In the genomic region with DNA sequence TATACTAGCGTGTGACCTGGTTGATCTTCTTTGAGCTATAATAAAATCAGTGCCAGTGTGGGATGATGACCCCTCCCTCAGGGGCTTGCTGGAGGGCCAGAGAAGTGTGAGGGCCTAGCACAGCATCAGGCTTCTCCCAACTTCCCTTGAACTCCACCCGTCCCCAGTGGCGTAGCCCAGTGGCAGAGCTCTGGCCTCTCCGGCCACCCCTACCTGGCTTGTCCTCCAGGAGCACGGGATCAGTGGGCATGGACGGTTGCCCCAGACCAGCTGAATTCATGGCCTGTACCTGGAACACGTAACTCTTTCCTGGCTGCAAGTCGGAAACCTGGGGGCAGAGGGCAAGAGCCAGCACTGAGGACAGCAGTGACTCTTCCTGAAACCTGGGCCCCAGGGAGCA, we compare ENCODE assay signal across 20 cellular contexts. TPM values are rescaled to one million over a fixed set of nuclear protein-coding genes. Genes with fewer than 3 reads are reported as not detected.
DNase-seq lines count a peak whose midpoint lies in the region; ATAC-seq and TF ChIP-seq lines count a peak whose summit lies in the region.
"Had no signal": no experiment of that assay in that cellular context is flagged by ENCODE, and none has a peak within 500 bp of the region (broad histone marks: within the 10 kb centered on the region; RNA-seq: fewer than 3 reads in every experiment).

No MANE protein-coding gene starts in this region.

- H3K4me3 ChIP-seq in left ventricle myocardium inferior, result no peak overlapping the region
- H3K4me3 ChIP-seq in H7 (ENCODE audit: insufficient read depth, low read depth, low read length), result no peak overlapping the region
- H3K4me3 ChIP-seq in lower lobe of right lung, result no peak overlapping the region
- no peak overlapping the region for H3K4me3 ChIP-seq in osteoblast (ENCODE audit: insufficient read depth, low read length)
- H3K4me3 ChIP-seq: A549; BLaER1 treated with 17β-estradiol and CSF1 and Interleukin-3, amounts not matched to agents 10 nM and 100 nM had no signal

- intact Hi-C loops in left ventricle myocardium inferior (cut with micrococcal nuclease) (no loop called here), Right ventricle myocardium superior (cut with DNase I) (no loop called here), lower lobe of right lung (cut with DNase I) (no loop called here)

- ATAC-seq in Right ventricle myocardium superior (ENCODE audit: poor library complexity), result no peak
- ATAC-seq in lower lobe of right lung, result no peak
- ATAC-seq in HG03520 (IDR thresholded peaks at IDR 0.05; ENCODE audit: unreplicated experiment), result no peak
- ATAC-seq in GM21515 (IDR thresholded peaks at IDR 0.05; ENCODE audit: unreplicated experiment), result no peak
- ATAC-seq: A549; CD8-positive, alpha-beta T cell had no signal

- H3K36me3 ChIP-seq in left ventricle myocardium inferior, result peaks cover 51% of the 10 kb centered on the region
- no peaks in the 10 kb centered on the region for H3K36me3 ChIP-seq in H7 (replicated peaks; ENCODE audit: control insufficient read depth, insufficient read depth, low read length)
- no peaks in the 10 kb centered on the region for H3K36me3 ChIP-seq in lower lobe of right lung
- no peaks in the 10 kb centered on the region for H3K36me3 ChIP-seq in osteoblast (ENCODE audit: insufficient read depth, low read length)
- H3K36me3 ChIP-seq: BLaER1 treated with 17β-estradiol and CSF1 and Interleukin-3, amounts not matched to agents 10 nM and 100 nM had no signal

- TF ChIP-seq CTCF in left ventricle myocardium inferior (IDR thresholded peaks at IDR 0.05; ENCODE audit: borderline replicate concordance), result no peak
- no peak for TF ChIP-seq CTCF in lower lobe of right lung (IDR thresholded peaks at IDR 0.05)
- no peak for TF ChIP-seq CTCF in osteoblast (IDR thresholded peaks at IDR 0.05; ENCODE audit: extremely low read depth, low read depth, low read length)

- DNase-seq in left ventricle myocardium inferior, result no peak
- no peak for DNase-seq in Right ventricle myocardium superior
- DNase-seq in H7, result peak; percentile 39
- DNase-seq in lower lobe of right lung, result peak; percentile 30
- peak; percentile 57 for DNase-seq in osteoblast (ENCODE audit: insufficient read length, low spot score, missing footprints)
- no peak for DNase-seq in activated T-cell treated with anti-CD3 and anti-CD28 coated beads, Interleukin-2, amount 50 U/mL, for 48 hours
- DNase-seq: AML-193; Caco-2; Calu3; CD4-positive, alpha-beta T cell; CD8-positive, alpha-beta T cell; DMS79 treated with DMSO at 0.1 percent for 48 hours; GF-D8 had no signal

- no peaks in the 10 kb centered on the region for H4K20me1 ChIP-seq in osteoblast (ENCODE audit: insufficient read depth, low read length)
- H4K20me1 ChIP-seq: BLaER1 treated with 17β-estradiol and CSF1 and Interleukin-3, amounts not matched to agents 10 nM and 100 nM had no signal

- peaks cover 80% of the 10 kb centered on the region for H3K4me1 ChIP-seq in left ventricle myocardium inferior
- H3K4me1 ChIP-seq in lower lobe of right lung, result peaks cover 2% of the 10 kb centered on the region
- no peaks in the 10 kb centered on the region for H3K4me1 ChIP-seq in osteoblast (ENCODE audit: insufficient read depth, low read length)
- H3K4me1 ChIP-seq: Caco-2 had no signal

- no peaks in the 10 kb centered on the region for H3K27me3 ChIP-seq in left ventricle myocardium inferior (ENCODE audit: low read depth)
- H3K27me3 ChIP-seq in H7 (ENCODE audit: control insufficient read depth, insufficient read depth, low read length), result no peaks in the 10 kb centered on the region; the same call in 1 of the 2 replicates
- H3K27me3 ChIP-seq in lower lobe of right lung (ENCODE audit: low read depth), result no peaks in the 10 kb centered on the region
- H3K27me3 ChIP-seq in osteoblast (ENCODE audit: insufficient read depth, low read length), result peaks cover 9% of the 10 kb centered on the region
- H3K27me3 ChIP-seq: BLaER1 treated with 17β-estradiol and CSF1 and Interleukin-3, amounts not matched to agents 10 nM and 100 nM had no signal

- H2AFZ ChIP-seq in osteoblast (ENCODE audit: low read length), result no peak overlapping the region

- H3K79me2 ChIP-seq in osteoblast (ENCODE audit: insufficient read depth, low read length), result no peaks in the 10 kb centered on the region

- peak overlapping the region; percentile 51 for H3K27ac ChIP-seq in left ventricle myocardium inferior (replicated peaks)
- no peak overlapping the region for H3K27ac ChIP-seq in lower lobe of right lung
- no peak overlapping the region for H3K27ac ChIP-seq in osteoblast (ENCODE audit: low read depth, low read length)
- H3K27ac ChIP-seq: 22Rv1; A549; BLaER1 treated with 17β-estradiol and CSF1 and Interleukin-3, amounts not matched to agents 10 nM and 100 nM; C4-2B had no signal

- no peak overlapping the region for H3K4me2 ChIP-seq in osteoblast (ENCODE audit: insufficient read depth, low read length)
- H3K4me2 ChIP-seq: A549; BLaER1 treated with 17β-estradiol and CSF1 and Interleukin-3, amounts not matched to agents 10 nM and 100 nM had no signal

- H3K9me3 ChIP-seq in left ventricle myocardium inferior (replicated peaks) (no peaks in the 10 kb centered on the region), lower lobe of right lung (no peaks in the 10 kb centered on the region), osteoblast (ENCODE audit: low read depth, low read length) (no peaks in the 10 kb centered on the region)
- H3K9me3 ChIP-seq: A549; BLaER1 treated with 17β-estradiol and CSF1 and Interleukin-3, amounts not matched to agents 10 nM and 100 nM; Caco-2 had no signal

RNA-seq across cellular contexts. Expression of a gene that starts 36.0 kb away (rescaled TPM):
- 440 TPM for total RNA-seq in left ventricle myocardium inferior
- total RNA-seq in Right ventricle myocardium superior, result 396 TPM
- total RNA-seq in H7 (2014; rRNA removed; shearing (Covaris generic)), result 0.03 and 0.11 TPM in 2 replicates
- total RNA-seq in lower lobe of right lung, result 0.15 TPM
- total RNA-seq in osteoblast, result under 0.01 TPM in 1 of 2 replicates, not detected in the other
- total RNA-seq: B cell; Caco-2; CD4-positive, alpha-beta T cell; CD8-positive, alpha-beta T cell had no signal

Comparison
In these comparisons a context has a peak if more than half of its experiments do, and no peak if none do; other contexts are left out.
1. DNase-seq: peak in H7 (single experiment), lower lobe of right lung (single experiment) and osteoblast (single experiment); none in left ventricle myocardium inferior (single experiment), Right ventricle myocardium superior (single experiment) and activated T-cell treated with anti-CD3 and anti-CD28 coated beads, Interleukin-2, amount 50 U/mL, for 48 hours (0 of 2).
2. RNA of a gene that starts 36.0 kb away (total RNA-seq): 440 TPM in left ventricle myocardium inferior (single experiment) and 396 TPM in Right ventricle myocardium superior (single experiment); 0.15 TPM in lower lobe of right lung (single experiment), 0.03 to 0.11 TPM in H7 and under 0.01 TPM in osteoblast; every median in the first group is over 100 times any median in the second.